In genomic region chr5:179639296-179639695, GRCh38 we compare ENCODE assay signal across 15 cellular contexts. TPM values are rescaled to one million over a fixed set of nuclear protein-coding genes. Genes with fewer than 3 reads are reported as not detected.
"Had no signal": no experiment of that assay in that cellular context is flagged by ENCODE, and none has a peak within 500 bp of the region (broad histone marks: within the 10 kb centered on the region; RNA-seq: fewer than 3 reads in every experiment).

No MANE protein-coding gene starts in this region.

RNA-seq across cellular contexts. Expression of gene CBY3, which starts 41.5 kb away (rescaled TPM):
- total RNA-seq: natural killer cell, omental fat pad, osteocyte, pancreas, progenitor cell of endocrine pancreas, psoas muscle, renal cortical epithelial cell, right cardiac atrium, right lobe of liver, smooth muscle cell, suprapubic skin, transverse colon, upper lobe of right lung, urinary bladder, uterus had no signal
- polyA plus RNA-seq: pancreas, right cardiac atrium, smooth muscle cell had no signal
